Comparison of ENCODE assay signal across 15 cellular contexts in the genomic region with DNA sequence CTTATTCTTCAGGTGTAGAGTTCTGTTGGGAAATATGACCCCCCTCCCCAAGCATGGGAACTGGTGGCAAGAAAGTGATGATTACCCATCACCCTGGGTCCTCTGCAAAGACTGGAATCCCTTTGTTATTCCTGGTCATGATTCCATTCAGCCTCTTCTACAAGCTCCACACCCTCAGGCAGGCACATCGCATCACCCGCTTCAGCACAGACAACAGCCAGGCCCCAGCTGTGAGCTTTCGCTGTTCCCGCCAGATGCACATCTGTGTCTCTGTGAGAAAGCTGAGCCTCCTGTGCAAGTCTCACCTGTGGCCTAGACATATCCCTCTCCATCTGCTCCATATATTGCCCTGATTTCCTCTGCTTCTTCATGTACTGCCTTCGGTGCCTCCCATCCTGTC.
DNase-seq lines count a peak whose midpoint lies in the region; ATAC-seq and TF ChIP-seq lines count a peak whose summit lies in the region.
"Had no signal": no experiment of that assay in that cellular context is flagged by ENCODE, and none has a peak within 500 bp of the region (broad histone marks: within the 10 kb centered on the region; RNA-seq: fewer than 3 reads in every experiment).

No MANE protein-coding gene starts in this region.

- no peak overlapping the region for H3K27ac Mint-ChIP-seq in H9
- H3K27ac Mint-ChIP-seq in neural progenitor cell: no peak overlapping the region
- H3K27ac Mint-ChIP-seq: CD4-positive, alpha-beta memory T cell had no signal

- H3K4me3 Mint-ChIP-seq in H9: no peak overlapping the region
- no peak overlapping the region for H3K4me3 Mint-ChIP-seq in neural progenitor cell
- H3K4me3 Mint-ChIP-seq: CD4-positive, alpha-beta memory T cell had no signal

- no peak overlapping the region for H2BK20ac ChIP-seq in H9 (ENCODE audit: low read depth, low read length, poor library complexity, severe bottlenecking)

- H3K23ac ChIP-seq in H9 (ENCODE audit: insufficient read length, low read depth, low read length): no peak overlapping the region

- H3K27me3 ChIP-seq in H9 (ENCODE audit: insufficient read depth, low read length) (no peaks in the 10 kb centered on the region), NT2/D1 (ENCODE audit: insufficient read depth, insufficient read length) (no peaks in the 10 kb centered on the region), neural progenitor cell (no peaks in the 10 kb centered on the region), ascending aorta (no peaks in the 10 kb centered on the region)
- H3K27me3 ChIP-seq: BE2C had no signal

- H2AK5ac ChIP-seq in H9 (ENCODE audit: insufficient read length, low read length): no peak overlapping the region

- H3K23me2 ChIP-seq in H9 (ENCODE audit: insufficient read length, low read depth, low read length, poor library complexity, severe bottlenecking): no peaks in the 10 kb centered on the region

- H3K4ac ChIP-seq in H9 (ENCODE audit: low read depth, low read length): no peak overlapping the region

- peaks cover 26% of the 10 kb centered on the region for H3K27me3 Mint-ChIP-seq in H9 (ENCODE audit: low read depth)
- peaks cover 2% of the 10 kb centered on the region for H3K27me3 Mint-ChIP-seq in neural progenitor cell (ENCODE audit: insufficient read depth, low read depth)

- H4K20me1 ChIP-seq in H9 (ENCODE audit: control insufficient read depth, insufficient read depth, insufficient read length) (no peaks in the 10 kb centered on the region), neural progenitor cell (ENCODE audit: low read depth) (no peaks in the 10 kb centered on the region)

- DNase-seq in ELF-1 (ENCODE audit: low read depth, low spot score) (peak; percentile 76), H9 (no peak), NT2/D1 (ENCODE audit: low read depth, low spot score) (peak; percentile 32), neural progenitor cell (ENCODE audit: low spot score) (peak; percentile 17), ascending aorta (ENCODE audit: low spot score in 2 of 2) (no peak), T-helper 9 cell (no peak)
- DNase-seq: BE2C; CD4-positive, alpha-beta memory T cell; COR-L47; DMS153; GM23248; H7 had no signal

- ATAC-seq in HG03432 (IDR thresholded peaks at IDR 0.05; ENCODE audit: unreplicated experiment): no peak

- WGBS in H9 (ENCODE audit: extremely low coverage, insufficient read length, low lambda C conversion rate): no CpG with 5 or more reads among the region's 5 CpGs

- no peak overlapping the region for H3K56ac ChIP-seq in H9 (ENCODE audit: insufficient read length, low read depth, low read length)

- H2BK12ac ChIP-seq in H9 (ENCODE audit: insufficient read length, low read depth, low read length): no peak overlapping the region

- H3K4me2 ChIP-seq in H9 (ENCODE audit: insufficient read depth, insufficient read length, low read length): no peak overlapping the region
- no peak overlapping the region for H3K4me2 ChIP-seq in neural progenitor cell

- peaks cover 39 to 46% of the 10 kb centered on the region in 2 experiments for H3K4me1 Mint-ChIP-seq in H9
- H3K4me1 Mint-ChIP-seq in neural progenitor cell: peaks cover 1% of the 10 kb centered on the region
- H3K4me1 Mint-ChIP-seq: CD4-positive, alpha-beta memory T cell had no signal

- no peak overlapping the region for H2BK120ac ChIP-seq in H9 (ENCODE audit: low read depth, low read length, poor library complexity, severe bottlenecking)

- H4K8ac ChIP-seq in H9 (replicated peaks; ENCODE audit: insufficient read length, low read depth, low read length): no peak overlapping the region

- TF ChIP-seq CTCF in H9 (conservative IDR thresholded peaks at IDR 0.05) (no peak), neural progenitor cell (IDR thresholded peaks at IDR 0.05) (no peak), ascending aorta (IDR thresholded peaks at IDR 0.05) (no peak)

- H3T11ph ChIP-seq in H9 (ENCODE audit: low read length): no peak overlapping the region

- H3K36me3 Mint-ChIP-seq in H9 (ENCODE audit: insufficient read depth in 1 of 3, low read depth in 3 of 3) (peaks cover 0 to 21% (median 6%) of the 10 kb centered on the region in 3 experiments; a peak in 4 of 7 replicates), neural progenitor cell (no peaks in the 10 kb centered on the region)
- H3K36me3 Mint-ChIP-seq: CD4-positive, alpha-beta memory T cell had no signal

- no peaks in the 10 kb centered on the region for H3K36me3 ChIP-seq in NT2/D1 (ENCODE audit: insufficient read depth, insufficient read length, low read length)
- H3K36me3 ChIP-seq in neural progenitor cell: no peaks in the 10 kb centered on the region
- no peaks in the 10 kb centered on the region for H3K36me3 ChIP-seq in ascending aorta
- H3K36me3 ChIP-seq: BE2C had no signal

- intact Hi-C loops in ascending aorta (cut with DNase I): no loop called here

- no peak overlapping the region for H2BK5ac ChIP-seq in H9 (ENCODE audit: insufficient read length, low read length)

- H3K4me3 ChIP-seq in NT2/D1 (ENCODE audit: insufficient read length, low read depth): no peak overlapping the region
- no peak overlapping the region for H3K4me3 ChIP-seq in neural progenitor cell
- no peak overlapping the region for H3K4me3 ChIP-seq in ascending aorta
- H3K4me3 ChIP-seq: GM23248 had no signal

- H3K9me3 ChIP-seq in H9 (ENCODE audit: control insufficient read depth, low read depth, low read length) (no peaks in the 10 kb centered on the region), NT2/D1 (ENCODE audit: insufficient read depth, low read length) (no peaks in the 10 kb centered on the region), neural progenitor cell (ENCODE audit: low read depth) (no peaks in the 10 kb centered on the region), ascending aorta (no peaks in the 10 kb centered on the region)
- H3K9me3 ChIP-seq: BE2C had no signal

- H3K14ac ChIP-seq in H9 (ENCODE audit: insufficient read depth, low read length): peak overlapping the region; percentile 49; the same call in 1 of the 2 replicates

- no peaks in the 10 kb centered on the region for H3K79me1 ChIP-seq in H9 (ENCODE audit: insufficient read depth, low read depth, low read length, poor library complexity, severe bottlenecking)

- H2AFZ ChIP-seq in H9 (ENCODE audit: low read length): no peak overlapping the region
- peak overlapping the region; percentile 5 for H2AFZ ChIP-seq in neural progenitor cell (replicated peaks)
- H2AFZ ChIP-seq: GM23248 had no signal

- no peak overlapping the region for H3K9ac ChIP-seq in H9 (ENCODE audit: extremely low read depth, insufficient read length, low read length)
- no peak overlapping the region for H3K9ac ChIP-seq in NT2/D1 (ENCODE audit: insufficient read length, low read depth)
- H3K9ac ChIP-seq in neural progenitor cell: no peak overlapping the region
- H3K9ac ChIP-seq: GM23248 had no signal

- H2BK15ac ChIP-seq in H9 (ENCODE audit: low read depth, low read length): no peak overlapping the region

- no peak overlapping the region for H3K27ac ChIP-seq in H9 (ENCODE audit: insufficient read length, low read depth, low read length)
- H3K27ac ChIP-seq in neural progenitor cell: no peak overlapping the region
- no peak overlapping the region for H3K27ac ChIP-seq in ascending aorta
- H3K27ac ChIP-seq: C4-2B, GM23248, HL-60 had no signal

- H3K79me2 ChIP-seq in H9 (ENCODE audit: insufficient read depth, low read length) (no peaks in the 10 kb centered on the region), neural progenitor cell (ENCODE audit: low read depth) (no peaks in the 10 kb centered on the region)

- H4K5ac ChIP-seq in H9 (ENCODE audit: insufficient read length, low read depth, low read length): no peak overlapping the region

- H3K18ac ChIP-seq in H9 (ENCODE audit: insufficient read length, low read depth, low read length): no peak overlapping the region

- no peak overlapping the region for H4K91ac ChIP-seq in H9 (ENCODE audit: insufficient read length, low read depth, low read length)

- no peaks in the 10 kb centered on the region for H3F3A ChIP-seq in neural progenitor cell (ENCODE audit: low read depth)

- H3K4me1 ChIP-seq in H9 (ENCODE audit: insufficient read depth, low read length): no peaks in the 10 kb centered on the region; the same call in 1 of the 2 replicates
- H3K4me1 ChIP-seq in NT2/D1 (ENCODE audit: insufficient read depth, insufficient read length): peaks cover 2% of the 10 kb centered on the region
- H3K4me1 ChIP-seq in neural progenitor cell: peaks cover 18% of the 10 kb centered on the region
- no peaks in the 10 kb centered on the region for H3K4me1 ChIP-seq in ascending aorta
- H3K4me1 ChIP-seq: BE2C had no signal

- peaks cover 10 to 12% of the 10 kb centered on the region in 2 experiments for H3K9me3 Mint-ChIP-seq in H9
- H3K9me3 Mint-ChIP-seq in neural progenitor cell: no peaks in the 10 kb centered on the region

Comparison
In these comparisons a context has a peak if more than half of its experiments do, and no peak if none do; other contexts are left out.
1. DNase-seq: peak in ELF-1 (single experiment), NT2/D1 (single experiment) and neural progenitor cell (single experiment); none in H9 (single experiment), ascending aorta (0 of 2) and T-helper 9 cell (single experiment).